Comparison of ENCODE assay signal across 24 cellular contexts in genomic region chr5:3339798-3340115, GRCh38.
"Had no signal": no experiment of that assay in that cellular context is flagged by ENCODE, and none has a peak within 500 bp of the region (broad histone marks: within the 10 kb centered on the region; RNA-seq: fewer than 3 reads in every experiment).

No MANE protein-coding gene starts in this region.

- H3K27me3 ChIP-seq: foreskin keratinocyte, heart left ventricle, left lung, neural progenitor cell, right atrium auricular region, thyroid gland, vagina had no signal

- H3K9ac ChIP-seq: neural progenitor cell had no signal

- H3K36me3 ChIP-seq: gastroesophageal sphincter, heart left ventricle, left lung, neural progenitor cell, prostate gland, right atrium auricular region, thyroid gland, vagina had no signal

- H3K4me1 ChIP-seq: gastroesophageal sphincter, heart left ventricle, left lung, neural progenitor cell, prostate gland, right atrium auricular region, thyroid gland, vagina had no signal

- H3K9me3 ChIP-seq: gastroesophageal sphincter, heart left ventricle, left lung, prostate gland, right atrium auricular region, thyroid gland, vagina had no signal

- DNase-seq: effector CD8-positive, alpha-beta T cell; endodermal cell; foreskin keratinocyte; hippocampal formation; left cardiac atrium; left lung; mesendoderm; midbrain; naive thymus-derived CD4-positive, alpha-beta T cell; nucleus accumbens; stimulated activated CD4-positive, alpha-beta T cell treated with anti-CD3 and anti-CD28 coated beads, Interleukin-15, amount 100 ng/mL, for 24 hours; stimulated activated CD4-positive, alpha-beta T cell treated with anti-CD3 and anti-CD28 coated beads, Interleukin-2, amount 100 ng/mL, for 48 hours; stimulated activated naive B cell treated with anti-CD40 and anti-IgM and Interleukin-4, amounts not matched to agents 10 μg/mL and 1 μg/mL and 100 μg/mL, for 72 hours; thyroid gland; trophoblast cell had no signal

- H3K27ac ChIP-seq: epithelial cell of prostate, foreskin keratinocyte, gastroesophageal sphincter, heart left ventricle, left lung, neural progenitor cell, prostate gland, right atrium auricular region, thyroid gland, vagina had no signal

- H2AFZ ChIP-seq: neural progenitor cell had no signal

- H3K4me2 ChIP-seq: neural progenitor cell had no signal

- ATAC-seq: esophagus mucosa; foreskin keratinocyte; gastroesophageal sphincter; heart left ventricle; left cardiac atrium; left lung; naive thymus-derived CD4-positive, alpha-beta T cell; sciatic nerve; stimulated activated naive B cell treated with anti-CD40 and anti-IgM and Interleukin-4, amounts not matched to agents 10 μg/mL and 1 μg/mL and 100 μg/mL, for 72 hours had no signal

- H3K4me3 ChIP-seq: gastroesophageal sphincter, heart left ventricle, left lung, neural progenitor cell, prostate gland, right atrium auricular region, thyroid gland, vagina had no signal
